1 cellular context compared by ENCODE assay signal in the genomic region with DNA sequence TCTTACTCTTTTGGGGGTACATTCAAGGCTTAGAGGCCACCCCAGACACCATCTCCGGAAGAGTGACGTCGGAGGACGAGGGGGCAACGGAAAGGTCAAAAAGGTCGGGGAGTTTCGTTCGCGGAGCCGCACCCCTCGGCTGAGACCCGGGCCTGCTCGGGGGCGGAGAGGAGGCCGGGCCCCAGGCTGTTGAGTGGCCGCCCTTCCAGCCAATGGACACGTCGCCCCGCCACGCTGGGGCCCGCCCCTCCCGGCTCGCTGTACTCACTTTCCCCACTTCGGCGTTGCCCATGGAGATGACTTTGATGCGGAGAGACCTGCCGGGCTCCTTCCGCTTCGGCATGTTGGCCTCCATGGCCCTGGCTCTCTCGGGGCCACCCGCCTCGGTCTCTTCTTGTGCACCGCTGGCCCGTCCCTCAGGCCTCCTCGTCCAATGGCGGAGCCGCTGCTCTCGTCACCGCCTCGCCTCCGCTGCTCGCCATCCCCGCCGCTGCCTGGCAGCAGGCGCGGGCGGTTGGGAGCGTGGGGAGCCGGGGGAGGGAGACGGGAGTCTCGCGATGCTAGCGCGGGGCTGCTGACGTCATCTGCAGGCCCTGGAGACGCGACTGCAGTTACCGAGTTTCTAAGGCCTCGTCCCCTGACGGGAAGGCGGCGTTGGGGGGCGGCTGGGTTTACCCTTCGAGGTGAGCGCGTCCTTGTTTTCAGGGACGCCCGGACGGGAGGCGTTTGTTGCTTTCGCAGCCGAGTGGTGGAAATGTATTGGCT.
A peak's percentile ranks its signal among the peaks of the same experiment; 100 is the strongest.
TF ChIP-seq lines count a peak whose summit lies in the region.

TSS of gene DNAJC27 (minus strand) at position 406 of the 765 bp plus-strand sequence. CDS start at position 355, 51 bp downstream.

TF ChIP-seq in HepG2, 621 proteins besides CTCF, POLR2A, EP300 and RAD21 (continued from another document and continues in another):
- TF ChIP-seq, protein P1, sequence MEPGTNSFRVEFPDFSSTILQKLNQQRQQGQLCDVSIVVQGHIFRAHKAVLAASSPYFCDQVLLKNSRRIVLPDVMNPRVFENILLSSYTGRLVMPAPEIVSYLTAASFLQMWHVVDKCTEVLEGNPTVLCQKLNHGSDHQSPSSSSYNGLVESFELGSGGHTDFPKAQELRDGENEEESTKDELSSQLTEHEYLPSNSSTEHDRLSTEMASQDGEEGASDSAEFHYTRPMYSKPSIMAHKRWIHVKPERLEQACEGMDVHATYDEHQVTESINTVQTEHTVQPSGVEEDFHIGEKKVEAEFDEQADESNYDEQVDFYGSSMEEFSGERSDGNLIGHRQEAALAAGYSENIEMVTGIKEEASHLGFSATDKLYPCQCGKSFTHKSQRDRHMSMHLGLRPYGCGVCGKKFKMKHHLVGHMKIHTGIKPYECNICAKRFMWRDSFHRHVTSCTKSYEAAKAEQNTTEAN (CRISPR knock-in tag; conservative IDR thresholded peaks at IDR 0.05): peak; percentile 67
- TF ChIP-seq ZNF615 (CRISPR knock-in tag; IDR thresholded peaks at IDR 0.05; ENCODE audit: borderline replicate concordance) (peak; percentile 30; the same call in 1 of the 2 replicates), HCFC1 (IDR thresholded peaks at IDR 0.05; ENCODE audit: low read depth, low read length) (peak; percentile 47; the same call in 1 of the 2 replicates), PHF20 (CRISPR knock-in tag; IDR thresholded peaks at IDR 0.05) (peak; percentile 76), HDAC6 (IDR thresholded peaks at IDR 0.05; ENCODE audit: low read depth, low read length) (no peak), EHMT2 (IDR thresholded peaks at IDR 0.05; ENCODE audit: borderline replicate concordance, low read depth, low read length) (no peak), DRAP1 (CRISPR knock-in tag; IDR thresholded peaks at IDR 0.05) (peak; percentile 92), ATF1 (CRISPR knock-in tag; IDR thresholded peaks at IDR 0.05) (peak; percentile 95), GFI1 (CRISPR knock-in tag; IDR thresholded peaks at IDR 0.05; ENCODE audit: borderline replicate concordance) (peak; percentile 25; the same call in 1 of the 2 replicates), CREBL2 (CRISPR knock-in tag; IDR thresholded peaks at IDR 0.05; ENCODE audit: borderline replicate concordance) (peak; percentile 82; the same call in 1 of the 2 replicates), MBNL3 (CRISPR knock-in tag; conservative IDR thresholded peaks at IDR 0.05) (0 out of 2 replicates have a peak, but pooled peaks have one; percentile 69), MIER3 (CRISPR knock-in tag; IDR thresholded peaks at IDR 0.05; ENCODE audit: borderline replicate concordance) (peak; percentile 88), ZFP82 (CRISPR knock-in tag; IDR thresholded peaks at IDR 0.05; ENCODE audit: borderline replicate concordance) (peak; percentile 90; the same call in 1 of the 2 replicates), JARID2 (CRISPR knock-in tag; IDR thresholded peaks at IDR 0.05; ENCODE audit: insufficient replicate concordance) (peak; percentile 93), ZNF720 (CRISPR knock-in tag; IDR thresholded peaks at IDR 0.05) (no peak), NFE2L2 (IDR thresholded peaks at IDR 0.05; ENCODE audit: low read length) (no peak), ZNF30 (CRISPR knock-in tag; IDR thresholded peaks at IDR 0.05) (no peak), MTF2 (CRISPR knock-in tag; IDR thresholded peaks at IDR 0.05; ENCODE audit: borderline replicate concordance) (no peak; the same call in 1 of the 2 replicates), RFX3 (CRISPR knock-in tag; IDR thresholded peaks at IDR 0.05) (peak; percentile 70), HNRNPH1 (optimal IDR thresholded peaks at IDR 0.05; ENCODE audit: low read depth, low read length) (no peak), ONECUT2 (CRISPR knock-in tag; IDR thresholded peaks at IDR 0.05) (no peak), ZMYM3 (CRISPR knock-in tag; IDR thresholded peaks at IDR 0.05) (peak; percentile 62), GATAD1 (CRISPR knock-in tag; IDR thresholded peaks at IDR 0.05) (peak; percentile 91), ARID3A (IDR thresholded peaks at IDR 0.05; ENCODE audit: low read depth, low read length) (no peak), SMARCE1 (IDR thresholded peaks at IDR 0.05; ENCODE audit: borderline replicate concordance) (no peak), PCBP1 (IDR thresholded peaks at IDR 0.05; ENCODE audit: borderline replicate concordance, low read depth, low read length) (peak; percentile 27; the same call in 1 of the 2 replicates), ZGPAT (CRISPR knock-in tag; IDR thresholded peaks at IDR 0.05) (peak; percentile 91; the same call in 1 of the 2 replicates), PRMT3 (CRISPR knock-in tag; IDR thresholded peaks at IDR 0.05; ENCODE audit: borderline replicate concordance, low read depth) (no peak), ZFP62 (CRISPR knock-in tag; IDR thresholded peaks at IDR 0.05) (no peak), XBP1 (CRISPR knock-in tag; IDR thresholded peaks at IDR 0.05) (peak; percentile 74; the same call in 1 of the 2 replicates), NCOA1 (CRISPR knock-in tag; IDR thresholded peaks at IDR 0.05) (0 out of 2 replicates have a peak, but pooled peaks have one; percentile 10), RAD51 (IDR thresholded peaks at IDR 0.05; ENCODE audit: borderline replicate concordance) (no peak), ZNF335 (CRISPR knock-in tag; IDR thresholded peaks at IDR 0.05) (no peak; the same call in none of the 2 replicates), RFX5 (IDR thresholded peaks at IDR 0.05; ENCODE audit: low read depth, low read length) (peak; percentile 81), ZNF260 (CRISPR knock-in tag; IDR thresholded peaks at IDR 0.05; ENCODE audit: borderline replicate concordance, low read depth) (no peak), BCL6 (CRISPR knock-in tag; IDR thresholded peaks at IDR 0.05) (peak; percentile 57), ATM (IDR thresholded peaks at IDR 0.05; ENCODE audit: borderline replicate concordance) (no peak), SMAD9 (CRISPR knock-in tag; IDR thresholded peaks at IDR 0.05) (peak; percentile 50; the same call in 1 of the 2 replicates), CEBPG (CRISPR knock-in tag; IDR thresholded peaks at IDR 0.05) (peak; percentile 63), ZNF562 (CRISPR knock-in tag; IDR thresholded peaks at IDR 0.05; ENCODE audit: borderline replicate concordance) (no peak), ZNF510 (CRISPR knock-in tag; IDR thresholded peaks at IDR 0.05; ENCODE audit: low read depth) (peak; percentile 49; the same call in 1 of the 2 replicates), ZNF232 (CRISPR knock-in tag; IDR thresholded peaks at IDR 0.05; ENCODE audit: borderline replicate concordance) (peak; percentile 73; the same call in 1 of the 2 replicates), HMGA1 (CRISPR knock-in tag; conservative IDR thresholded peaks at IDR 0.05) (no peak)
- TF ChIP-seq, protein P2, sequence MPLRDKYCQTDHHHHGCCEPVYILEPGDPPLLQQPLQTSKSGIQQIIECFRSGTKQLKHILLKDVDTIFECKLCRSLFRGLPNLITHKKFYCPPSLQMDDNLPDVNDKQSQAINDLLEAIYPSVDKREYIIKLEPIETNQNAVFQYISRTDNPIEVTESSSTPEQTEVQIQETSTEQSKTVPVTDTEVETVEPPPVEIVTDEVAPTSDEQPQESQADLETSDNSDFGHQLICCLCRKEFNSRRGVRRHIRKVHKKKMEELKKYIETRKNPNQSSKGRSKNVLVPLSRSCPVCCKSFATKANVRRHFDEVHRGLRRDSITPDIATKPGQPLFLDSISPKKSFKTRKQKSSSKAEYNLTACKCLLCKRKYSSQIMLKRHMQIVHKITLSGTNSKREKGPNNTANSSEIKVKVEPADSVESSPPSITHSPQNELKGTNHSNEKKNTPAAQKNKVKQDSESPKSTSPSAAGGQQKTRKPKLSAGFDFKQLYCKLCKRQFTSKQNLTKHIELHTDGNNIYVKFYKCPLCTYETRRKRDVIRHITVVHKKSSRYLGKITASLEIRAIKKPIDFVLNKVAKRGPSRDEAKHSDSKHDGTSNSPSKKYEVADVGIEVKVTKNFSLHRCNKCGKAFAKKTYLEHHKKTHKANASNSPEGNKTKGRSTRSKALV (CRISPR knock-in tag; IDR thresholded peaks at IDR 0.05): peak; percentile 75
- TF ChIP-seq, protein P3, sequence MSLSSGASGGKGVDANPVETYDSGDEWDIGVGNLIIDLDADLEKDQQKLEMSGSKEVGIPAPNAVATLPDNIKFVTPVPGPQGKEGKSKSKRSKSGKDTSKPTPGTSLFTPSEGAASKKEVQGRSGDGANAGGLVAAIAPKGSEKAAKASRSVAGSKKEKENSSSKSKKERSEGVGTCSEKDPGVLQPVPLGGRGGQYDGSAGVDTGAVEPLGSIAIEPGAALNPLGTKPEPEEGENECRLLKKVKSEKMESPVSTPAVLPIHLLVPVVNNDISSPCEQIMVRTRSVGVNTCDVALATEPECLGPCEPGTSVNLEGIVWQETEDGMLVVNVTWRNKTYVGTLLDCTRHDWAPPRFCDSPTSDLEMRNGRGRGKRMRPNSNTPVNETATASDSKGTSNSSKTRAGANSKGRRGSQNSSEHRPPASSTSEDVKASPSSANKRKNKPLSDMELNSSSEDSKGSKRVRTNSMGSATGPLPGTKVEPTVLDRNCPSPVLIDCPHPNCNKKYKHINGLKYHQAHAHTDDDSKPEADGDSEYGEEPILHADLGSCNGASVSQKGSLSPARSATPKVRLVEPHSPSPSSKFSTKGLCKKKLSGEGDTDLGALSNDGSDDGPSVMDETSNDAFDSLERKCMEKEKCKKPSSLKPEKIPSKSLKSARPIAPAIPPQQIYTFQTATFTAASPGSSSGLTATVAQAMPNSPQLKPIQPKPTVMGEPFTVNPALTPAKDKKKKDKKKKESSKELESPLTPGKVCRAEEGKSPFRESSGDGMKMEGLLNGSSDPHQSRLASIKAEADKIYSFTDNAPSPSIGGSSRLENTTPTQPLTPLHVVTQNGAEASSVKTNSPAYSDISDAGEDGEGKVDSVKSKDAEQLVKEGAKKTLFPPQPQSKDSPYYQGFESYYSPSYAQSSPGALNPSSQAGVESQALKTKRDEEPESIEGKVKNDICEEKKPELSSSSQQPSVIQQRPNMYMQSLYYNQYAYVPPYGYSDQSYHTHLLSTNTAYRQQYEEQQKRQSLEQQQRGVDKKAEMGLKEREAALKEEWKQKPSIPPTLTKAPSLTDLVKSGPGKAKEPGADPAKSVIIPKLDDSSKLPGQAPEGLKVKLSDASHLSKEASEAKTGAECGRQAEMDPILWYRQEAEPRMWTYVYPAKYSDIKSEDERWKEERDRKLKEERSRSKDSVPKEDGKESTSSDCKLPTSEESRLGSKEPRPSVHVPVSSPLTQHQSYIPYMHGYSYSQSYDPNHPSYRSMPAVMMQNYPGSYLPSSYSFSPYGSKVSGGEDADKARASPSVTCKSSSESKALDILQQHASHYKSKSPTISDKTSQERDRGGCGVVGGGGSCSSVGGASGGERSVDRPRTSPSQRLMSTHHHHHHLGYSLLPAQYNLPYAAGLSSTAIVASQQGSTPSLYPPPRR (CRISPR knock-in tag; IDR thresholded peaks at IDR 0.05; ENCODE audit: borderline replicate concordance): peak; percentile 45; the same call in 1 of the 2 replicates
- TF ChIP-seq, protein P4, sequence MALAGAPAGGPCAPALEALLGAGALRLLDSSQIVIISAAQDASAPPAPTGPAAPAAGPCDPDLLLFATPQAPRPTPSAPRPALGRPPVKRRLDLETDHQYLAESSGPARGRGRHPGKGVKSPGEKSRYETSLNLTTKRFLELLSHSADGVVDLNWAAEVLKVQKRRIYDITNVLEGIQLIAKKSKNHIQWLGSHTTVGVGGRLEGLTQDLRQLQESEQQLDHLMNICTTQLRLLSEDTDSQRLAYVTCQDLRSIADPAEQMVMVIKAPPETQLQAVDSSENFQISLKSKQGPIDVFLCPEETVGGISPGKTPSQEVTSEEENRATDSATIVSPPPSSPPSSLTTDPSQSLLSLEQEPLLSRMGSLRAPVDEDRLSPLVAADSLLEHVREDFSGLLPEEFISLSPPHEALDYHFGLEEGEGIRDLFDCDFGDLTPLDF (CRISPR knock-in tag; IDR thresholded peaks at IDR 0.05): peak; percentile 74
- TF ChIP-seq, protein P5, sequence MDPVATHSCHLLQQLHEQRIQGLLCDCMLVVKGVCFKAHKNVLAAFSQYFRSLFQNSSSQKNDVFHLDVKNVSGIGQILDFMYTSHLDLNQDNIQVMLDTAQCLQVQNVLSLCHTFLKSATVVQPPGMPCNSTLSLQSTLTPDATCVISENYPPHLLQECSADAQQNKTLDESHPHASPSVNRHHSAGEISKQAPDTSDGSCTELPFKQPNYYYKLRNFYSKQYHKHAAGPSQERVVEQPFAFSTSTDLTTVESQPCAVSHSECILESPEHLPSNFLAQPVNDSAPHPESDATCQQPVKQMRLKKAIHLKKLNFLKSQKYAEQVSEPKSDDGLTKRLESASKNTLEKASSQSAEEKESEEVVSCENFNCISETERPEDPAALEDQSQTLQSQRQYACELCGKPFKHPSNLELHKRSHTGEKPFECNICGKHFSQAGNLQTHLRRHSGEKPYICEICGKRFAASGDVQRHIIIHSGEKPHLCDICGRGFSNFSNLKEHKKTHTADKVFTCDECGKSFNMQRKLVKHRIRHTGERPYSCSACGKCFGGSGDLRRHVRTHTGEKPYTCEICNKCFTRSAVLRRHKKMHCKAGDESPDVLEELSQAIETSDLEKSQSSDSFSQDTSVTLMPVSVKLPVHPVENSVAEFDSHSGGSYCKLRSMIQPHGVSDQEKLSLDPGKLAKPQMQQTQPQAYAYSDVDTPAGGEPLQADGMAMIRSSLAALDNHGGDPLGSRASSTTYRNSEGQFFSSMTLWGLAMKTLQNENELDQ (CRISPR knock-in tag; IDR thresholded peaks at IDR 0.05; ENCODE audit: borderline replicate concordance): peak; percentile 73; the same call in 1 of the 2 replicates
